9 cellular contexts compared by ENCODE assay signal in genomic region chr15:66673410-66674322, GRCh38. TPM values are rescaled to one million over a fixed set of nuclear protein-coding genes. Genes with fewer than 3 reads are reported as not detected.
DNase-seq lines count a peak whose midpoint lies in the region; ATAC-seq, FAIRE-seq and TF ChIP-seq lines count a peak whose summit lies in the region.
"Had no signal": no experiment of that assay in that cellular context is flagged by ENCODE, and none has a peak within 500 bp of the region (broad histone marks: within the 10 kb centered on the region; RNA-seq: fewer than 3 reads in every experiment).

No MANE protein-coding gene starts in this region.

- H3K4me3 ChIP-seq in mesenchymal stem cell (ENCODE audit: insufficient read depth in 1 of 2, low read depth in 1 of 2, low read length in 2 of 2) (no peak overlapping the region), PC-9 (no peak overlapping the region)

- POLR2A ChIA-PET in CD4-positive, alpha-beta T cell (lab: Charles Lee) = interaction anchor here (1.2 kb wide), 1 partner anchor 30 kb away, joined by 3 read pairs; no protein-coding TSS in a partner anchor
- POLR2A ChIA-PET in PC-9 (lab: Charles Lee; ENCODE audit: unreplicated experiment) = no interaction called here

- peak; percentile 64 for ATAC-seq in CD4-positive, alpha-beta T cell (ENCODE audit: poor library complexity)
- ATAC-seq in HG03095 (IDR thresholded peaks at IDR 0.05; ENCODE audit: unreplicated experiment) = no peak

- H2AFZ ChIP-seq in mesenchymal stem cell (ENCODE audit: low read depth, low read length) = peak overlapping the region; percentile 69
- H2AFZ ChIP-seq in PC-9 = no peak overlapping the region

- H3K4me1 Mint-ChIP-seq in CD4-positive, alpha-beta T cell (ENCODE audit: low read depth) = peaks cover 31% of the 10 kb centered on the region

- no peaks in the 10 kb centered on the region for H3K9me3 ChIP-seq in CD4-positive, alpha-beta T cell (ENCODE audit: control insufficient read depth, low read length)
- H3K9me3 ChIP-seq in mesenchymal stem cell (ENCODE audit: control insufficient read depth, low read length) (no peaks in the 10 kb centered on the region), PC-9 (ENCODE audit: insufficient read depth, low read depth) (no peaks in the 10 kb centered on the region)

- H3F3A ChIP-seq in PC-9 (ENCODE audit: insufficient read depth, low read depth) = peaks cover 7% of the 10 kb centered on the region; the same call in 1 of the 2 replicates

- H4K91ac ChIP-seq in mesenchymal stem cell (ENCODE audit: low read length) = no peak overlapping the region

- H2BK12ac ChIP-seq in mesenchymal stem cell (ENCODE audit: low read length in 2 of 2) = peak overlapping the region in 1 of 2 experiments; percentile 19

- H3K4me2 ChIP-seq in mesenchymal stem cell (ENCODE audit: low read length, poor library complexity, severe bottlenecking) (no peak overlapping the region), PC-9 (no peak overlapping the region)

- no peak for TF ChIP-seq RAD21 in Ishikawa (IDR thresholded peaks at IDR 0.05; ENCODE audit: low read depth)

- no peak overlapping the region for H3K4ac ChIP-seq in mesenchymal stem cell (ENCODE audit: low read depth in 1 of 2, low read length in 2 of 2)

- H2BK120ac ChIP-seq in mesenchymal stem cell (ENCODE audit: low read depth, low read length) = no peak overlapping the region

- H3K36me3 ChIP-seq in mesenchymal stem cell (ENCODE audit: control insufficient read depth in 1 of 2, insufficient read depth in 2 of 2, low read depth in 1 of 2, low read length in 2 of 2) (no peaks in the 10 kb centered on the region), PC-9 (ENCODE audit: low read depth) (no peaks in the 10 kb centered on the region)

- no peak overlapping the region for H3K4me3 Mint-ChIP-seq in CD4-positive, alpha-beta T cell

- TF ChIP-seq EP300 in Ishikawa (IDR thresholded peaks at IDR 0.05; ENCODE audit: borderline replicate concordance) = no peak

- H3K4me1 ChIP-seq in mesenchymal stem cell (ENCODE audit: control insufficient read depth, insufficient read depth, low read depth, low read length) (peaks cover 5% of the 10 kb centered on the region), PC-9 (replicated peaks; ENCODE audit: insufficient read depth) (peaks cover 13% of the 10 kb centered on the region)

- H4K20me1 ChIP-seq in PC-9 (ENCODE audit: insufficient read depth) = no peaks in the 10 kb centered on the region

- H3K9me3 Mint-ChIP-seq in CD4-positive, alpha-beta T cell = no peaks in the 10 kb centered on the region
- H3K9me3 Mint-ChIP-seq: IgD-negative memory B cell had no signal

- BruUV-seq in PC-9 (replicated peaks; lab: Mats Ljungman, UMichigan) = no TSS peak

- no peak overlapping the region for H2BK15ac ChIP-seq in mesenchymal stem cell (ENCODE audit: low read depth, poor library complexity, severe bottlenecking)

- peak overlapping the region in 1 of 2 experiments; percentile 43 for H3K23ac ChIP-seq in mesenchymal stem cell (ENCODE audit: low read length in 2 of 2)

- H3K79me2 ChIP-seq in PC-9 (ENCODE audit: low read depth) = no peaks in the 10 kb centered on the region

- DNase-seq in CD4-positive, alpha-beta T cell = peak in 6 of 10 experiments; percentile 5 to 48 (median 24)
- peak; percentile 3 for DNase-seq in activated effector memory CD4-positive, alpha-beta T cell treated with Interleukin-2 at 50 U/mL for 16 hours
- DNase-seq in mesenchymal stem cell = peak; percentile 60
- no peak for DNase-seq in KBM-7
- DNase-seq in D721Med (ENCODE audit: insufficient read length, low spot score) = no peak
- DNase-seq in PC-9 = no peak

- peak overlapping the region in 1 of 2 experiments; percentile 60 for H3K18ac ChIP-seq in mesenchymal stem cell (ENCODE audit: low read depth in 1 of 2, low read length in 2 of 2)

- FAIRE-seq in D721Med (lab: Jason Lieb, UNC) = no peak

- H3K14ac ChIP-seq in mesenchymal stem cell (ENCODE audit: low read length in 2 of 2) = no peak overlapping the region

- no peak overlapping the region for H2BK5ac ChIP-seq in mesenchymal stem cell (ENCODE audit: low read depth, low read length, poor library complexity, severe bottlenecking)

- no peaks in the 10 kb centered on the region for H3K9me2 ChIP-seq in PC-9 (ENCODE audit: insufficient read depth)

- in situ Hi-C loops in KBM-7 (cut with MboI; ENCODE audit: low pct_unique_long_range_greater_than_20kb, low sequenced_read_pairs) = no loop called here

- no peak overlapping the region for H3K27ac Mint-ChIP-seq in CD4-positive, alpha-beta T cell
- H3K27ac Mint-ChIP-seq: IgD-negative memory B cell had no signal

- H4K8ac ChIP-seq in mesenchymal stem cell (ENCODE audit: low read length) = peak overlapping the region; percentile 77

- no peaks in the 10 kb centered on the region for H3K27me3 Mint-ChIP-seq in CD4-positive, alpha-beta T cell

- peak overlapping the region; percentile 10 for H2AK5ac ChIP-seq in mesenchymal stem cell (ENCODE audit: low read length, severe bottlenecking)

- H3K9ac ChIP-seq in mesenchymal stem cell (ENCODE audit: low read length) = no peak overlapping the region

- no peaks in the 10 kb centered on the region for H3K79me1 ChIP-seq in mesenchymal stem cell (replicated peaks; ENCODE audit: low read length, poor library complexity, severe bottlenecking)

- intact Hi-C loops in CD4-positive, alpha-beta T cell (cut with DNase I, micrococcal nuclease) = no loop called here
- intact Hi-C loops in PC-9 (cut with micrococcal nuclease; ENCODE audit: unreplicated experiment) = no loop called here

- 60% methylated on average over 20 of the region's 27 CpGs for WGBS in mesenchymal stem cell

- no peak for TF ChIP-seq CTCF in CD4-positive, alpha-beta T cell (IDR thresholded peaks at IDR 0.05)
- TF ChIP-seq CTCF in D721Med (IDR thresholded peaks at IDR 0.05; ENCODE audit: insufficient read depth, missing control alignments) (no peak), PC-9 (conservative IDR thresholded peaks at IDR 0.05) (no peak)

- CTCF ChIA-PET in CD4-positive, alpha-beta T cell (lab: Charles Lee) = no interaction called here
- CTCF ChIA-PET in PC-9 (lab: Charles Lee) = no interaction called here

- H3K27me3 ChIP-seq in CD4-positive, alpha-beta T cell (ENCODE audit: control insufficient read depth, insufficient read depth, low read length) = no peaks in the 10 kb centered on the region
- peaks cover 0 to 3% of the 10 kb centered on the region in 2 experiments for H3K27me3 ChIP-seq in mesenchymal stem cell (ENCODE audit: control insufficient read depth in 1 of 2, insufficient read depth in 1 of 2, low read length in 2 of 2)
- no peaks in the 10 kb centered on the region for H3K27me3 ChIP-seq in PC-9 (ENCODE audit: insufficient read depth, low read depth)

- no peak overlapping the region for H3K27ac ChIP-seq in CD4-positive, alpha-beta T cell (ENCODE audit: low read depth, low read length)
- H3K27ac ChIP-seq in mesenchymal stem cell (ENCODE audit: low read length, poor library complexity, severe bottlenecking) (no peak overlapping the region), PC-9 (no peak overlapping the region)

- no peaks in the 10 kb centered on the region for H3K36me3 Mint-ChIP-seq in CD4-positive, alpha-beta T cell (ENCODE audit: low read depth)
- H3K36me3 Mint-ChIP-seq: IgD-negative memory B cell had no signal

TF ChIP-seq in Ishikawa, 13 proteins besides CTCF, POLR2A, EP300 and RAD21:
- TF ChIP-seq, protein P1, sequence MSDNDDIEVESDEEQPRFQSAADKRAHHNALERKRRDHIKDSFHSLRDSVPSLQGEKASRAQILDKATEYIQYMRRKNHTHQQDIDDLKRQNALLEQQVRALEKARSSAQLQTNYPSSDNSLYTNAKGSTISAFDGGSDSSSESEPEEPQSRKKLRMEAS (IDR thresholded peaks at IDR 0.05) = peak; percentile 48; the same call in 1 of the 2 replicates
- no peak for TF ChIP-seq ZBTB7A (IDR thresholded peaks at IDR 0.05; ENCODE audit: low read depth)

RNA-seq across cellular contexts. Expression of gene SMAD6, which starts 28.4 kb away (rescaled TPM):
- total RNA-seq in CD4-positive, alpha-beta T cell = under 1 TPM; 0.59 to 0.69 TPM
- 5.5 TPM for polyA plus RNA-seq in mesenchymal stem cell (2013, experiment 1 of 2)
- polyA plus RNA-seq in mesenchymal stem cell (2013, experiment 2 of 2) = 5.6 TPM
- total RNA-seq in PC-9 (2021) = 7.1 and 10.6 TPM in 2 replicates
- polyA plus RNA-seq: IgD-negative memory B cell had no signal

Comparison
In these comparisons a context has a peak if more than half of its experiments do, and no peak if none do; other contexts are left out.
1. DNase-seq: peak in CD4-positive, alpha-beta T cell (6 of 10), activated effector memory CD4-positive, alpha-beta T cell treated with Interleukin-2 at 50 U/mL for 16 hours (single experiment) and mesenchymal stem cell (single experiment); none in KBM-7 (single experiment), D721Med (single experiment) and PC-9 (0 of 2).